19 cellular contexts compared by ENCODE assay signal in genomic region chr17:72713701-72714100, GRCh38.
DNase-seq lines count a peak whose midpoint lies in the region; ATAC-seq, FAIRE-seq and TF ChIP-seq lines count a peak whose summit lies in the region.
"Had no signal": no experiment of that assay in that cellular context is flagged by ENCODE, and none has a peak within 500 bp of the region (broad histone marks: within the 10 kb centered on the region; RNA-seq: fewer than 3 reads in every experiment).

No MANE protein-coding gene starts in this region.

- FAIRE-seq in A549 (lab: Jason Lieb, UNC): no peak
- no peak for FAIRE-seq in K562 (lab: Jason Lieb, UNC)
- FAIRE-seq in frontal cortex (lab: Jason Lieb, UNC): no peak
- FAIRE-seq: G401.6, GM19239 had no signal

- peak overlapping the region; percentile 22 for H3K27ac Mint-ChIP-seq in activated naive CD8-positive, alpha-beta T cell
- H3K27ac Mint-ChIP-seq in activated naive CD8-positive, alpha-beta T cell treated with anti-CD3 and anti-CD28 coated beads, Interleukin-2, amount 50 U/mL, for 24 hours: no peak overlapping the region
- H3K27ac Mint-ChIP-seq: GM23338, H9, HFFc6 had no signal

- no peaks in the 10 kb centered on the region for H3K9me2 ChIP-seq in HCT116 (ENCODE audit: insufficient read depth)

- TF ChIP-seq POLR2A in A549 (IDR thresholded peaks at IDR 0.05; ENCODE audit: low read length) (no peak), HCT116 (IDR thresholded peaks at IDR 0.05; ENCODE audit: borderline replicate concordance, extremely low read depth, insufficient read depth, insufficient read length) (no peak), K562 (conservative IDR thresholded peaks at IDR 0.05) (no peak)

- CTCF ChIA-PET in A549 (lab: Yijun Ruan, JAX): interaction anchor here (0.7 to 22.2 kb wide), 5 partner anchors 9 to 153 kb away, joined by 3 to 578 read pairs (median 6); no protein-coding TSS in a partner anchor
- CTCF ChIA-PET in HCT116 (lab: Charles Lee): interaction anchor here (1.2 to 17.1 kb wide), 2 partner anchors 154 to 477 kb away, joined by 3 to 448 read pairs; no protein-coding TSS in a partner anchor
- CTCF ChIA-PET in K562 (lab: Yijun Ruan, JAX; ENCODE audit: low intra/inter-chr PET ratio): no interaction called here

- H3K36me3 Mint-ChIP-seq in activated naive CD8-positive, alpha-beta T cell: peaks cover 20% of the 10 kb centered on the region
- H3K36me3 Mint-ChIP-seq in activated naive CD8-positive, alpha-beta T cell treated with anti-CD3 and anti-CD28 coated beads, Interleukin-2, amount 50 U/mL, for 24 hours (ENCODE audit: low read depth): peaks cover 23% of the 10 kb centered on the region

- H2AFZ ChIP-seq in HCT116 (ENCODE audit: low read depth, low read length, poor library complexity, severe bottlenecking) (no peak overlapping the region), K562 (ENCODE audit: low read depth, low read length) (no peak overlapping the region)
- H2AFZ ChIP-seq: GM23338 had no signal

- 85% methylated on average over 7 of the region's 7 CpGs for WGBS in A549 (ENCODE audit: missing lambda C conversion rate)
- WGBS in K562 (ENCODE audit: insufficient coverage, low coverage, missing lambda C conversion rate): 57% methylated on average over 7 of the region's 7 CpGs

- H3K4me1 ChIP-seq in A549 (peaks cover 41% of the 10 kb centered on the region), HCT116 (ENCODE audit: control insufficient read depth in 1 of 2, insufficient read depth in 2 of 2, low read length in 2 of 2) (peaks cover 46 to 62% of the 10 kb centered on the region in 2 experiments), K562 (replicated peaks in 1 of 2; ENCODE audit: control insufficient read depth in 2 of 2, insufficient read depth in 2 of 2, low read length in 2 of 2) (no peaks in the 10 kb centered on the region)

- TF ChIP-seq EP300 in A549 (IDR thresholded peaks at IDR 0.05) (no peak), K562 (IDR thresholded peaks at IDR 0.05; ENCODE audit: low read length) (no peak)

- H3K27me3 ChIP-seq in HCT116 (ENCODE audit: insufficient read depth, low read length) (no peaks in the 10 kb centered on the region), K562 (ENCODE audit: control insufficient read depth in 2 of 2, insufficient read depth in 2 of 2, low read length in 2 of 2) (no peaks in the 10 kb centered on the region)

- no peak for DNase-seq in activated naive CD8-positive, alpha-beta T cell treated with anti-CD3 and anti-CD28 coated beads, Interleukin-2, amount 50 U/mL, for 24 hours
- no peak for DNase-seq in A549 (ENCODE audit: low read depth in 1 of 2, low spot score in 1 of 2)
- no peak for DNase-seq in HCT116 (ENCODE audit: low read depth, low spot score)
- no peak for DNase-seq in K562 (ENCODE audit: extremely low read depth in 1 of 4, low spot score in 3 of 4)
- no peak for DNase-seq in NOMO-1 (lab: John Stamatoyannopoulos, UW; ENCODE audit: unreplicated experiment in 2 of 2)
- no peak for DNase-seq in frontal cortex (ENCODE audit: low spot score in 2 of 2)
- DNase-seq: 8988T; C1 segment of cervical spinal cord; Caco-2; CD4-positive, alpha-beta memory T cell; DMS153; DND-41; H9; HFFc6 had no signal

- in situ Hi-C loops in K562 (cut with MboI): no loop called here

- peaks cover 0 to 11% of the 10 kb centered on the region in 2 experiments; a peak in 1 of 4 replicates for H3K36me3 ChIP-seq in HCT116 (ENCODE audit: control insufficient read depth in 1 of 2, insufficient read depth in 2 of 2, low read length in 2 of 2)
- H3K36me3 ChIP-seq in K562 (ENCODE audit: control insufficient read depth, insufficient read depth, low read length): no peaks in the 10 kb centered on the region

- BruUV-seq in HCT116 (replicated peaks; lab: Mats Ljungman, UMichigan): no TSS peak
- no TSS peak for BruUV-seq in K562 (replicated peaks; lab: Mats Ljungman, UMichigan)

- H3K79me2 ChIP-seq in HCT116 (ENCODE audit: insufficient read depth, low read length) (no peaks in the 10 kb centered on the region; the same call in 1 of the 2 replicates), K562 (ENCODE audit: control insufficient read depth, insufficient read depth, low read length) (no peaks in the 10 kb centered on the region)

- TF ChIP-seq RAD21 in A549 (conservative IDR thresholded peaks at IDR 0.05 in 1 of 2, IDR thresholded peaks at IDR 0.05 in 1 of 2) (no peak), HCT116 (IDR thresholded peaks at IDR 0.05; ENCODE audit: low read depth) (no peak), K562 (CRISPR knock-in tag; conservative IDR thresholded peaks at IDR 0.05 in 1 of 2, IDR thresholded peaks at IDR 0.05 in 1 of 2) (no peak)

- no peaks in the 10 kb centered on the region for H4K20me1 ChIP-seq in HCT116 (ENCODE audit: insufficient read depth)
- no peaks in the 10 kb centered on the region for H4K20me1 ChIP-seq in K562 (replicated peaks; ENCODE audit: control insufficient read depth, insufficient read depth, low read length)

- H3K4me3 Mint-ChIP-seq in activated naive CD8-positive, alpha-beta T cell: no peak overlapping the region
- H3K4me3 Mint-ChIP-seq in activated naive CD8-positive, alpha-beta T cell treated with anti-CD3 and anti-CD28 coated beads, Interleukin-2, amount 50 U/mL, for 24 hours: no peak overlapping the region
- H3K4me3 Mint-ChIP-seq: CD4-positive, alpha-beta memory T cell; GM23338; H9; HFFc6 had no signal

- H3K9me3 Mint-ChIP-seq in activated naive CD8-positive, alpha-beta T cell (ENCODE audit: low read depth): peaks cover under 1% of the 10 kb centered on the region
- H3K9me3 Mint-ChIP-seq in activated naive CD8-positive, alpha-beta T cell treated with anti-CD3 and anti-CD28 coated beads, Interleukin-2, amount 50 U/mL, for 24 hours: peaks cover 5% of the 10 kb centered on the region

- H3K4me1 Mint-ChIP-seq in activated naive CD8-positive, alpha-beta T cell (ENCODE audit: low read depth): peaks cover 12% of the 10 kb centered on the region
- H3K4me1 Mint-ChIP-seq in activated naive CD8-positive, alpha-beta T cell treated with anti-CD3 and anti-CD28 coated beads, Interleukin-2, amount 50 U/mL, for 24 hours: peaks cover 20% of the 10 kb centered on the region

- peak overlapping the region; percentile 84 to 85 for H3K27ac ChIP-seq in A549
- no peak overlapping the region for H3K27ac ChIP-seq in HCT116 (ENCODE audit: low read depth, low read length)
- H3K27ac ChIP-seq in K562 (ENCODE audit: extremely low read depth, low read depth, low read length): no peak overlapping the region

- H3K27me3 Mint-ChIP-seq in activated naive CD8-positive, alpha-beta T cell: no peaks in the 10 kb centered on the region
- no peaks in the 10 kb centered on the region for H3K27me3 Mint-ChIP-seq in activated naive CD8-positive, alpha-beta T cell treated with anti-CD3 and anti-CD28 coated beads, Interleukin-2, amount 50 U/mL, for 24 hours
- H3K27me3 Mint-ChIP-seq: CD4-positive, alpha-beta memory T cell had no signal

- POLR2A ChIA-PET in A549 (lab: Yijun Ruan, JAX) (no interaction called here), HCT116 (lab: Charles Lee) (interaction anchor here (0.6 to 1.6 kb wide), 4 partner anchors 11 to 211 kb away, joined by 3 to 4 read pairs (median 3); no protein-coding TSS in a partner anchor), K562 (lab: Yijun Ruan, JAX) (interaction anchor here (2.0 kb wide), 1 partner anchor 11 kb away, joined by 5 read pairs; no protein-coding TSS in a partner anchor)

- TF ChIP-seq CTCF in A549 (IDR thresholded peaks at IDR 0.05) (no peak), HCT116 (IDR thresholded peaks at IDR 0.05 in 2 of 3, conservative IDR thresholded peaks at IDR 0.05 in 1 of 3; ENCODE audit: borderline replicate concordance in 1 of 3, insufficient read depth in 1 of 3, low read depth in 2 of 3, low read length in 2 of 3) (no peak), K562 (IDR thresholded peaks at IDR 0.05 in 2 of 3, conservative IDR thresholded peaks at IDR 0.05 in 1 of 3; ENCODE audit: insufficient read depth in 2 of 3, low read depth in 1 of 3, low read length in 3 of 3) (no peak)

- RAD21 ChIA-PET in HCT116 (lab: Charles Lee; ENCODE audit: low non-redundant PET in 1 of 2, low total read pairs in 2 of 2, uncharacterized antibody in 2 of 2, unreplicated experiment in 2 of 2): interaction anchor here in 1 of 2 experiments (0.6 to 1.3 kb wide), 2 partner anchors 11 to 157 kb away, joined by 3 read pairs; no protein-coding TSS in a partner anchor

- H3K9me1 ChIP-seq in K562 (ENCODE audit: control insufficient read depth, insufficient read depth, low read length): no peaks in the 10 kb centered on the region

- intact Hi-C loops in HCT116 (cut with micrococcal nuclease): no loop called here
- intact Hi-C loops in K562 (cut with micrococcal nuclease): no loop called here

- H3K9ac ChIP-seq in HCT116 (ENCODE audit: low read length): no peak overlapping the region
- no peak overlapping the region for H3K9ac ChIP-seq in K562 (ENCODE audit: insufficient read depth in 1 of 2, low read depth in 2 of 2, low read length in 2 of 2)

- no peak for ATAC-seq in activated naive CD8-positive, alpha-beta T cell treated with anti-CD3 and anti-CD28 coated beads, Interleukin-2, amount 50 U/mL, for 24 hours
- ATAC-seq in A549 (no peak), HCT116 (no peak), K562 (no peak), GM21423 (IDR thresholded peaks at IDR 0.05; ENCODE audit: unreplicated experiment) (no peak)
- ATAC-seq: GM23338 had no signal

- no peak overlapping the region for H3K4me2 ChIP-seq in A549
- no peak overlapping the region for H3K4me2 ChIP-seq in HCT116 (ENCODE audit: low read length)
- H3K4me2 ChIP-seq in K562 (ENCODE audit: insufficient read depth, low read length): no peak overlapping the region
- H3K4me2 ChIP-seq: GM23338 had no signal

- H3K4me3 ChIP-seq in A549 (no peak overlapping the region), HCT116 (replicated peaks in 1 of 2; ENCODE audit: low read depth in 1 of 2, low read length in 2 of 2) (no peak overlapping the region), K562 (no peak overlapping the region)
- H3K4me3 ChIP-seq: GM23338 had no signal

- H3K9me3 ChIP-seq in A549 (peaks cover 28% of the 10 kb centered on the region), HCT116 (ENCODE audit: control insufficient read depth in 1 of 2, insufficient read depth in 1 of 2, low read depth in 1 of 2, low read length in 2 of 2) (peaks cover 5 to 14% of the 10 kb centered on the region in 2 experiments; a peak in 2 of 4 replicates), K562 (replicated peaks; ENCODE audit: control insufficient read depth, insufficient read depth, low read depth, low read length) (no peaks in the 10 kb centered on the region)

TF ChIP-seq in HCT116, 20 proteins besides CTCF, POLR2A, EP300 and RAD21 (continues in another document):
- TF ChIP-seq SRF (IDR thresholded peaks at IDR 0.05; ENCODE audit: low read depth): no peak

TF ChIP-seq in K562, 482 proteins besides CTCF, POLR2A, EP300 and RAD21:
- TF ChIP-seq BCOR (IDR thresholded peaks at IDR 0.05) (peak; percentile 50), RBM25 (IDR thresholded peaks at IDR 0.05; ENCODE audit: low read depth, low read length, severe bottlenecking) (peak; percentile 65), FOXJ3 (CRISPR knock-in tag; IDR thresholded peaks at IDR 0.05) (no peak), RBM39 (optimal IDR thresholded peaks at IDR 0.05; ENCODE audit: low read depth, low read length) (no peak), ZNF780A (CRISPR knock-in tag; IDR thresholded peaks at IDR 0.05) (no peak)

Comparison
In these comparisons a context has a peak if more than half of its experiments do, and no peak if none do; other contexts are left out.
1. H3K27ac ChIP-seq: peak in A549 (2 of 2); none in HCT116 (single experiment) and K562 (single experiment).